Comparison of ENCODE assay signal across 24 cellular contexts in the genomic region with DNA sequence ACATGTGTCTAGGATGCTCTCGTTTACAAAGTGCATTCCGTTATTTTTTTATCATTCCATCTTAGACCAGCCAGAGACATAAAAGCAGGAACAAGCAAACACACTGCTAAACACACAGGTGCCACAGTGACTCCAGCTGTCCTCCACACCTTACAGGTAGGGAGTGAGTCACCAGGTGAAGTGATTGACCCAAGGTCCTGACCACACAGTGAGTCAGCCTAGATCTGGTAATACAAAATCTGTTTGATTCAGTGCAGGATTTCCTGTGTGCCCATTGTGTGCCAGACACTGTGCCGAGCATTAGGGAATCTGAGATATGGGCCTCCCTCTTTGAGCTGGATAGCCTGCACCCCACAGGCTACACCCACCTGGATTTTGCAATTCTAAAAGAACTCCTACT. TPM values are rescaled to one million over a fixed set of nuclear protein-coding genes. Genes with fewer than 3 reads are reported as not detected.
A peak's percentile ranks its signal among the peaks of the same experiment; 100 is the strongest.
DNase-seq lines count a peak whose midpoint lies in the region; ATAC-seq, FAIRE-seq and TF ChIP-seq lines count a peak whose summit lies in the region.
"Had no signal": no experiment of that assay in that cellular context is flagged by ENCODE, and none has a peak within 500 bp of the region (broad histone marks: within the 10 kb centered on the region; RNA-seq: fewer than 3 reads in every experiment).

No MANE protein-coding gene starts in this region.

- POLR2A ChIA-PET in RWPE1 (lab: Yijun Ruan, JAX; ENCODE audit: low non-redundant PET): no interaction called here

- no peak for FAIRE-seq in small intestine (lab: Jason Lieb, UNC)
- FAIRE-seq: astrocyte, GM18507, HTR-8/SVneo had no signal

- CTCF ChIA-PET in RWPE1 (lab: Yijun Ruan, JAX): interaction anchor here (0.6 kb wide), 1 partner anchor 40 kb away, joined by 6 read pairs; no protein-coding TSS in a partner anchor

- in situ Hi-C loops in GM13977 (cut with MboI; ENCODE audit: low pct_unique_long_range_greater_than_20kb, low sequenced_read_pairs, unreplicated experiment): loop anchor here (25.0 kb wide), 2 partner anchors 346 to 646 kb away; partner anchors contain the start of gene TMEM108

- TF ChIP-seq CTCF in RWPE1 (conservative IDR thresholded peaks at IDR 0.05; ENCODE audit: low read depth) (no peak), GM13977 (IDR thresholded peaks at IDR 0.05; ENCODE audit: extremely low read depth, insufficient read depth, missing control alignments) (no peak)

- no peaks in the 10 kb centered on the region for H3K9me3 ChIP-seq in small intestine (ENCODE audit: control insufficient read depth, low read depth)
- H3K9me3 ChIP-seq: heart left ventricle, testis had no signal

- no peak overlapping the region for H3K27ac ChIP-seq in RWPE1
- no peak overlapping the region for H3K27ac ChIP-seq in small intestine (ENCODE audit: low read depth in 1 of 2, low read length in 1 of 2)
- H3K27ac ChIP-seq: heart left ventricle, testis had no signal

- no peaks in the 10 kb centered on the region for H3K36me3 ChIP-seq in small intestine (ENCODE audit: control insufficient read depth in 2 of 2, insufficient read depth in 2 of 2, low read length in 2 of 2)
- H3K36me3 ChIP-seq: heart left ventricle had no signal

- H3K4me3 ChIP-seq in small intestine (ENCODE audit: low read depth in 1 of 2, low read length in 2 of 2): no peak overlapping the region
- H3K4me3 ChIP-seq: GM23338, heart left ventricle, testis had no signal

- ATAC-seq in HG03095 (IDR thresholded peaks at IDR 0.05; ENCODE audit: unreplicated experiment): no peak
- ATAC-seq: GM23338, heart left ventricle, left lobe of liver, T-cell had no signal

- peaks cover 0 to 2% of the 10 kb centered on the region in 2 donors for H3K27me3 ChIP-seq in small intestine (ENCODE audit: control insufficient read depth in 2 of 2, insufficient read depth in 2 of 2, low read length in 2 of 2)
- H3K27me3 ChIP-seq: testis had no signal

- H3K4me1 ChIP-seq in small intestine (ENCODE audit: control insufficient read depth in 2 of 2, insufficient read depth in 1 of 2, low read depth in 1 of 2, low read length in 1 of 2): no peaks in the 10 kb centered on the region

- DNase-seq in HPDE6-E6E7 (ENCODE audit: extremely low spot score): peak; percentile 80
- peak; percentile 75 for DNase-seq in RWPE1 (ENCODE audit: low spot score)
- DNase-seq in islet precursor cell: peak; percentile 65
- peak; percentile 20 for DNase-seq in small intestine
- no peak for DNase-seq in GM13977 (ENCODE audit: low spot score)
- no peak for DNase-seq in NCI-H2171 treated with DMSO at 0.1 percent for 48 hours (lab: John Stamatoyannopoulos, UW)
- DNase-seq: activated CD4-positive, alpha-beta memory T cell treated with anti-CD3 and anti-CD28 coated beads, Interleukin-2, amount 10 ng/mL, durations not matched to agents 7 days and 5 days; activated naive CD8-positive, alpha-beta T cell treated with anti-CD3 and anti-CD28 coated beads for 36 hours; DMS 273 treated with DMSO at 0.1 percent for 48 hours; heart left ventricle; KG1; NCI-H1694 treated with DMSO at 0.1 percent for 48 hours; NCI-H526 treated with DMSO at 0.1 percent for 48 hours; SHP77 treated with DMSO at 0.1 percent for 48 hours; stimulated activated CD4-positive, alpha-beta T cell treated with anti-CD3 and anti-CD28 coated beads, Interleukin-4, amount 100 ng/mL, for 24 hours; stimulated activated naive CD4-positive, alpha-beta T cell; T-cell; testis had no signal

- 55 to 65% (median 59%) methylated on average over 3 of the region's 3 CpGs for WGBS in small intestine, 3 donors

RNA-seq across cellular contexts. Expression of gene BFSP2, which starts 16.7 kb away (rescaled TPM):
- polyA plus RNA-seq in small intestine: 1 to 10 TPM in 1 of 3 donors, not detected in 2; 1.3 TPM
- polyA plus RNA-seq: GM23338, heart left ventricle had no signal

Comparison
In these comparisons a context has a peak if more than half of its experiments do, and no peak if none do; other contexts are left out.
1. DNase-seq: peak in HPDE6-E6E7 (single experiment), RWPE1 (single experiment), islet precursor cell (single experiment) and small intestine (single experiment); none in GM13977 (single experiment) and NCI-H2171 treated with DMSO at 0.1 percent for 48 hours (single experiment).